In the genomic region with DNA sequence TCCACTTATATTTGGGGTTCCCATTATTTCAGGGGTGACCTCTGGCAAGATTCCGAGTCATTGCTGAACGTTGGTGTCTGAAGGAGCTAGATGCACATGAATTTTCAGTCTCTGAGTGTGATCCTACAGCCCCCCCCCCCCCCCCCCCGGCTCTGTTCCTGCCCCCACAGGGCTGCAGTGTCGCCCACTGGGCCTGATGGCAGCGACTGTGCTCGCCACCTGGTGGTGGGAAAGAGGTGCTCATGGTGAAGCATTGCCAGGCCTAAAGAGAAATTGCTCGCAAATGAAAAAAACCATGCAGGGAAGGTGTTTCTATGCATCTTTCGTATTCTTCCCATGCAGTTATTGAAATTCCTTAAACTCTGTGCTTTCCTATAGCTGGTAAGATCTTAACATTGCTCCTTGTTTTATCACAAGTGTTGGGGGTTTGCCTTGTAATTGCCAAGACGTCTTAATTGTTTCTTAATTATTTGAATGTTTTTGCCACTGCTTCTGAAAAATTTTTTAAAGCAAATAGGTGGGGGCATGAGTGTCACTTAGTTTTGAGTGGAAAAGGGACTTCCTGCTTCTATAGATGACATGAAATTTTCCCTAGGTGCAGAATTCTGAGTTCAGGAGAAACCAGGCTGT, we compare ENCODE assay signal across 8 cellular contexts.
A peak's percentile ranks its signal among the peaks of the same experiment; 100 is the strongest.
DNase-seq lines count a peak whose midpoint lies in the region; ATAC-seq and TF ChIP-seq lines count a peak whose summit lies in the region.

No MANE protein-coding gene starts in this region.

- H3K27ac ChIP-seq in PC-9: no peak overlapping the region
- no peak overlapping the region for H3K27ac ChIP-seq in left ventricle myocardium inferior (replicated peaks)
- H3K27ac ChIP-seq in smooth muscle cell (ENCODE audit: low read depth): no peak overlapping the region

- H3K4me3 Mint-ChIP-seq in activated naive CD4-positive, alpha-beta T cell treated with anti-CD3 and anti-CD28 coated beads, Interleukin-2, amount 10 ng/mL, durations not matched to agents 7 days and 5 days: no peak overlapping the region

- H3K36me3 Mint-ChIP-seq in activated naive CD4-positive, alpha-beta T cell treated with anti-CD3 and anti-CD28 coated beads, Interleukin-2, amount 10 ng/mL, durations not matched to agents 7 days and 5 days: no peaks in the 10 kb centered on the region

- WGBS in smooth muscle cell (ENCODE audit: low lambda C conversion rate): 44% methylated on average over 9 of the region's 9 CpGs

- peak; percentile 81 for TF ChIP-seq CTCF in AG04449 (IDR thresholded peaks at IDR 0.05; ENCODE audit: insufficient read depth, low read length, missing control alignments)
- TF ChIP-seq CTCF in PC-9 (conservative IDR thresholded peaks at IDR 0.05): peak; percentile 50
- TF ChIP-seq CTCF in left ventricle myocardium inferior (IDR thresholded peaks at IDR 0.05; ENCODE audit: borderline replicate concordance): peak; percentile 81
- TF ChIP-seq CTCF in smooth muscle cell (IDR thresholded peaks at IDR 0.05; ENCODE audit: borderline replicate concordance, insufficient read depth, poor library complexity, severe bottlenecking): peak; percentile 76

- no peaks in the 10 kb centered on the region for H3K9me2 ChIP-seq in PC-9 (ENCODE audit: insufficient read depth)

- POLR2A ChIA-PET in AG04449 (lab: Yijun Ruan, JAX) (no interaction called here), PC-9 (lab: Charles Lee; ENCODE audit: unreplicated experiment) (interaction anchor here (0.9 kb wide), 1 partner anchor 187 kb away, joined by 11 read pairs; no protein-coding TSS in a partner anchor)

- ATAC-seq in GM18502 (IDR thresholded peaks at IDR 0.05; ENCODE audit: poor library complexity, unreplicated experiment) (peak; percentile 86), HG03103 (IDR thresholded peaks at IDR 0.05; ENCODE audit: low read depth, unreplicated experiment) (peak; percentile 82)

- H3K27me3 ChIP-seq in PC-9 (ENCODE audit: insufficient read depth, low read depth): no peaks in the 10 kb centered on the region
- no peaks in the 10 kb centered on the region for H3K27me3 ChIP-seq in left ventricle myocardium inferior (ENCODE audit: low read depth)
- no peaks in the 10 kb centered on the region for H3K27me3 ChIP-seq in smooth muscle cell (ENCODE audit: low read depth)

- H3K27me3 Mint-ChIP-seq in activated naive CD4-positive, alpha-beta T cell treated with anti-CD3 and anti-CD28 coated beads, Interleukin-2, amount 10 ng/mL, durations not matched to agents 7 days and 5 days: no peaks in the 10 kb centered on the region

- H3K9me3 ChIP-seq in PC-9 (ENCODE audit: insufficient read depth, low read depth): no peaks in the 10 kb centered on the region
- H3K9me3 ChIP-seq in left ventricle myocardium inferior (replicated peaks): no peaks in the 10 kb centered on the region
- H3K9me3 ChIP-seq in smooth muscle cell (replicated peaks; ENCODE audit: low read depth): no peaks in the 10 kb centered on the region

- H3K79me2 ChIP-seq in PC-9 (ENCODE audit: low read depth) (no peaks in the 10 kb centered on the region), smooth muscle cell (ENCODE audit: low read depth) (no peaks in the 10 kb centered on the region)

- no peaks in the 10 kb centered on the region for H3K4me1 ChIP-seq in PC-9 (replicated peaks; ENCODE audit: insufficient read depth)
- H3K4me1 ChIP-seq in left ventricle myocardium inferior: peaks cover 9% of the 10 kb centered on the region
- no peaks in the 10 kb centered on the region for H3K4me1 ChIP-seq in smooth muscle cell (ENCODE audit: low read depth)

- H3K4me2 ChIP-seq in PC-9 (no peak overlapping the region), smooth muscle cell (no peak overlapping the region)

- H4K20me1 ChIP-seq in PC-9 (ENCODE audit: insufficient read depth) (no peaks in the 10 kb centered on the region), smooth muscle cell (ENCODE audit: low read depth) (peaks cover 5% of the 10 kb centered on the region)

- H3F3A ChIP-seq in PC-9 (ENCODE audit: insufficient read depth, low read depth) (no peaks in the 10 kb centered on the region), smooth muscle cell (ENCODE audit: low read depth) (peaks cover 5% of the 10 kb centered on the region)

- DNase-seq in AG04449 (ENCODE audit: low read depth, low spot score): no peak
- DNase-seq in PC-9: peak in 1 of 2 experiments; percentile 27
- DNase-seq in activated naive CD4-positive, alpha-beta T cell treated with anti-CD3 and anti-CD28 coated beads, Interleukin-2, amount 10 ng/mL, durations not matched to agents 7 days and 5 days: peak; percentile 58
- DNase-seq in left ventricle myocardium inferior: peak; percentile 31
- DNase-seq in smooth muscle cell (lab: John Stamatoyannopoulos, UW; ENCODE audit: unreplicated experiment): peak; percentile 5
- no peak for DNase-seq in NK-92 treated with Interleukin-12 subunit alpha and Interleukin-12 subunit beta, amount 100 ng/mL, for 24 hours (lab: John Stamatoyannopoulos, UW)

- H3K4me3 ChIP-seq in AG04449 (ENCODE audit: low read depth, low read length) (no peak overlapping the region), PC-9 (no peak overlapping the region), left ventricle myocardium inferior (no peak overlapping the region), smooth muscle cell (no peak overlapping the region)

- BruUV-seq in PC-9 (replicated peaks; lab: Mats Ljungman, UMichigan): no TSS peak

- CTCF ChIA-PET in AG04449 (lab: Yijun Ruan, JAX) (interaction anchor here (0.7 to 18.3 kb wide), 26 partner anchors 8 to 369 kb away, joined by 3 to 827 read pairs (median 6); partner anchors contain the start of gene WWC2), PC-9 (lab: Charles Lee) (interaction anchor here (0.6 to 1.7 kb wide), 5 partner anchors 63 to 318 kb away, joined by 4 to 14 read pairs (median 6); no protein-coding TSS in a partner anchor)
- CTCF ChIA-PET in activated naive CD4-positive, alpha-beta T cell treated with anti-CD3 and anti-CD28 coated beads, Interleukin-2, amount 10 ng/mL, durations not matched to agents 7 days and 5 days (lab: Charles Lee): interaction anchor here (0.7 to 11.0 kb wide), 8 partner anchors 9 to 318 kb away, joined by 3 to 111 read pairs (median 4); partner anchors contain the start of gene WWC2

- no peak overlapping the region for H2AFZ ChIP-seq in PC-9
- H2AFZ ChIP-seq in smooth muscle cell (ENCODE audit: low read depth): no peak overlapping the region

- no peak overlapping the region for H3K27ac Mint-ChIP-seq in activated naive CD4-positive, alpha-beta T cell treated with anti-CD3 and anti-CD28 coated beads, Interleukin-2, amount 10 ng/mL, durations not matched to agents 7 days and 5 days

- intact Hi-C loops in PC-9 (cut with micrococcal nuclease; ENCODE audit: unreplicated experiment): loop anchor here (1.0 kb wide), 1 partner anchor 184 kb away; no protein-coding TSS in a partner anchor
- intact Hi-C loops in left ventricle myocardium inferior (cut with micrococcal nuclease): no loop called here

- H3K9ac ChIP-seq in smooth muscle cell (ENCODE audit: low read depth): no peak overlapping the region

- no peaks in the 10 kb centered on the region for H3K4me1 Mint-ChIP-seq in activated naive CD4-positive, alpha-beta T cell treated with anti-CD3 and anti-CD28 coated beads, Interleukin-2, amount 10 ng/mL, durations not matched to agents 7 days and 5 days

- no peaks in the 10 kb centered on the region for H3K36me3 ChIP-seq in PC-9 (ENCODE audit: low read depth)
- H3K36me3 ChIP-seq in left ventricle myocardium inferior: peaks cover 61% of the 10 kb centered on the region
- peaks cover 5% of the 10 kb centered on the region for H3K36me3 ChIP-seq in smooth muscle cell (ENCODE audit: low read depth)

- H3K9me3 Mint-ChIP-seq in activated naive CD4-positive, alpha-beta T cell treated with anti-CD3 and anti-CD28 coated beads, Interleukin-2, amount 10 ng/mL, durations not matched to agents 7 days and 5 days: no peaks in the 10 kb centered on the region

Comparison
In these comparisons a context has a peak if more than half of its experiments do, and no peak if none do; other contexts are left out.
1. DNase-seq: peak in activated naive CD4-positive, alpha-beta T cell treated with anti-CD3 and anti-CD28 coated beads, Interleukin-2, amount 10 ng/mL, durations not matched to agents 7 days and 5 days (single experiment), left ventricle myocardium inferior (single experiment) and smooth muscle cell (single experiment); none in AG04449 (single experiment) and NK-92 treated with Interleukin-12 subunit alpha and Interleukin-12 subunit beta, amount 100 ng/mL, for 24 hours (single experiment).
2. Peak in every context shown above with its lines, with median percentiles within 50 percentile points of each other: CTCF ChIP-seq.